In genomic region chr1:169132512-169133227, GRCh38 we compare ENCODE assay signal across 28 cellular contexts. TPM values are rescaled to one million over a fixed set of nuclear protein-coding genes. Genes with fewer than 3 reads are reported as not detected.
DNase-seq lines count a peak whose midpoint lies in the region; ATAC-seq and TF ChIP-seq lines count a peak whose summit lies in the region.
"Had no signal": no experiment of that assay in that cellular context is flagged by ENCODE, and none has a peak within 500 bp of the region (broad histone marks: within the 10 kb centered on the region; RNA-seq: fewer than 3 reads in every experiment).

No MANE protein-coding gene starts in this region.

- H3K27ac ChIP-seq in breast epithelium (peak overlapping the region in 1 of 2 donors; percentile 10), stomach (peak overlapping the region in 1 of 5 donors; percentile 38)
- H3K27ac ChIP-seq: 22Rv1, coronary artery, upper lobe of right lung had no signal

- no peak for TF ChIP-seq POLR2A in breast epithelium (IDR thresholded peaks at IDR 0.05)
- no peak for TF ChIP-seq POLR2A in stomach (IDR thresholded peaks at IDR 0.05)

- H3K27ac Mint-ChIP-seq in MCF 10A (ENCODE audit: low read depth, unreplicated experiment) (peak overlapping the region; percentile 68), mesothelial cell of epicardium (peak overlapping the region; percentile 1), type B pancreatic cell (peak overlapping the region; percentile 37)
- H3K27ac Mint-ChIP-seq in effector memory CD8-positive, alpha-beta T cell, result no peak overlapping the region
- H3K27ac Mint-ChIP-seq: activated CD8-positive, alpha-beta memory T cell treated with anti-CD3 and anti-CD28 coated beads, Interleukin-2, amount 10 ng/mL, durations not matched to agents 7 days and 5 days; activated naive CD8-positive, alpha-beta T cell; activated T-helper 17 cell treated with anti-CD3 and anti-CD28 coated beads, Interleukin-2, amount 50 U/mL, for 72 hours; B cell had no signal

- POLR2A ChIA-PET in MCF 10A (lab: Yijun Ruan, JAX), result interaction anchor here (0.7 to 1.1 kb wide), 3 partner anchors 14 to 40 kb away, joined by 3 to 4 read pairs (median 4); no protein-coding TSS in a partner anchor

- DNase-seq in MCF 10A (ENCODE audit: unreplicated experiment), result no peak
- DNase-seq in breast epithelium (ENCODE audit: low spot score in 2 of 2), result no peak
- DNase-seq in effector memory CD8-positive, alpha-beta T cell, result no peak
- no peak for DNase-seq in mesothelial cell of epicardium (ENCODE audit: low spot score in 2 of 2, unreplicated experiment in 2 of 2)
- DNase-seq in type B pancreatic cell (ENCODE audit: extremely low spot score, unreplicated experiment), result no peak
- DNase-seq in stimulated activated CD4-positive, alpha-beta T cell treated with anti-CD3 and anti-CD28 coated beads, Interleukin-1b, Interleukin-23, amount 100 ng/mL, for 48 hours, result no peak
- no peak for DNase-seq in stomach
- DNase-seq in NCI-H2196 treated with DMSO at 0.1 percent for 48 hours (lab: John Stamatoyannopoulos, UW; ENCODE audit: unreplicated experiment), result no peak
- DNase-seq: activated CD4-positive, alpha-beta T cell treated with anti-CD3 and anti-CD28 coated beads for 4 hours; activated CD8-positive, alpha-beta memory T cell treated with anti-CD3 and anti-CD28 coated beads, Interleukin-2, amount 10 ng/mL, durations not matched to agents 7 days and 5 days; COR-L47; hypothalamus; IMR-90; MG63; NCI-H1436; NCI-H2171; NCI-H748 treated with DMSO at 0.1 percent for 48 hours; SIG-M5; spleen; stimulated activated CD4-positive, alpha-beta T cell treated with anti-CD3 and anti-CD28 coated beads, Interleukin-4, amount 100 ng/mL, for 4 hours; T-helper 1 cell; upper lobe of right lung had no signal

- TF ChIP-seq CTCF in MCF 10A (IDR thresholded peaks at IDR 0.05; ENCODE audit: unreplicated experiment), result no peak
- TF ChIP-seq CTCF in breast epithelium (IDR thresholded peaks at IDR 0.05), result no peak
- no peak for TF ChIP-seq CTCF in mesothelial cell of epicardium (IDR thresholded peaks at IDR 0.05; ENCODE audit: unreplicated experiment)
- TF ChIP-seq CTCF in type B pancreatic cell (conservative IDR thresholded peaks at IDR 0.05), result no peak
- no peak for TF ChIP-seq CTCF in stomach (IDR thresholded peaks at IDR 0.05)

- 50 to 74% (median 63%) methylated on average over 4 of the region's 4 CpGs for WGBS in stomach, 5 donors

- peaks cover 22% of the 10 kb centered on the region for H3K4me1 Mint-ChIP-seq in MCF 10A (ENCODE audit: insufficient read depth, unreplicated experiment)
- H3K4me1 Mint-ChIP-seq in effector memory CD8-positive, alpha-beta T cell (ENCODE audit: low read depth in 2 of 2), result peaks cover 6 to 17% of the 10 kb centered on the region in 2 donors
- H3K4me1 Mint-ChIP-seq in mesothelial cell of epicardium, result peaks cover 6% of the 10 kb centered on the region
- H3K4me1 Mint-ChIP-seq in type B pancreatic cell (ENCODE audit: unreplicated experiment), result peaks cover 10% of the 10 kb centered on the region
- H3K4me1 Mint-ChIP-seq: B cell, neural crest cell had no signal

- H3K9me3 Mint-ChIP-seq in MCF 10A (ENCODE audit: unreplicated experiment) (no peaks in the 10 kb centered on the region), mesothelial cell of epicardium (no peaks in the 10 kb centered on the region), type B pancreatic cell (no peaks in the 10 kb centered on the region)
- H3K9me3 Mint-ChIP-seq in effector memory CD8-positive, alpha-beta T cell, result no peaks in the 10 kb centered on the region
- H3K9me3 Mint-ChIP-seq: activated T-helper 17 cell treated with anti-CD3 and anti-CD28 coated beads, Interleukin-2, amount 50 U/mL, for 72 hours; neural crest cell had no signal

- TF ChIP-seq EP300 in stomach (IDR thresholded peaks at IDR 0.05), result no peak

- no peak overlapping the region for H3K4me3 Mint-ChIP-seq in MCF 10A (ENCODE audit: unreplicated experiment)
- H3K4me3 Mint-ChIP-seq in effector memory CD8-positive, alpha-beta T cell, result no peak overlapping the region
- no peak overlapping the region for H3K4me3 Mint-ChIP-seq in mesothelial cell of epicardium
- no peak overlapping the region for H3K4me3 Mint-ChIP-seq in type B pancreatic cell
- H3K4me3 Mint-ChIP-seq: activated CD8-positive, alpha-beta memory T cell treated with anti-CD3 and anti-CD28 coated beads, Interleukin-2, amount 10 ng/mL, durations not matched to agents 7 days and 5 days; activated naive CD8-positive, alpha-beta T cell; activated T-helper 17 cell treated with anti-CD3 and anti-CD28 coated beads, Interleukin-2, amount 50 U/mL, for 72 hours; B cell; neural crest cell had no signal

- ATAC-seq in effector memory CD8-positive, alpha-beta T cell (replicated peaks), result peak; percentile 16
- ATAC-seq: activated CD8-positive, alpha-beta memory T cell treated with anti-CD3 and anti-CD28 coated beads, Interleukin-2, amount 10 ng/mL, durations not matched to agents 7 days and 5 days; activated T-helper 17 cell treated with anti-CD3 and anti-CD28 coated beads, Interleukin-2, amount 50 U/mL, for 72 hours; upper lobe of right lung had no signal

- BruUV-seq in MCF 10A (replicated peaks; lab: Mats Ljungman, UMichigan), result no TSS peak

- H3K4me1 ChIP-seq in breast epithelium (no peaks in the 10 kb centered on the region), stomach (peaks cover 0 to 58% (median 16%) of the 10 kb centered on the region in 4 donors)
- H3K4me1 ChIP-seq: spleen, upper lobe of right lung had no signal

- H3K27me3 ChIP-seq in breast epithelium, result no peaks in the 10 kb centered on the region
- H3K27me3 ChIP-seq in stomach, result no peaks in the 10 kb centered on the region
- H3K27me3 ChIP-seq: MG63, spleen, upper lobe of right lung had no signal

- CTCF ChIA-PET in MCF 10A (lab: Yijun Ruan, JAX), result interaction anchor here (0.6 to 3.6 kb wide), 17 partner anchors 11 to 790 kb away, joined by 3 to 33 read pairs (median 6); no protein-coding TSS in a partner anchor

- no peaks in the 10 kb centered on the region for H3K36me3 ChIP-seq in breast epithelium
- peaks cover 15 to 57% (median 53%) of the 10 kb centered on the region in 4 donors for H3K36me3 ChIP-seq in stomach
- H3K36me3 ChIP-seq: MG63 had no signal

- intact Hi-C loops in MCF 10A (cut with micrococcal nuclease), result no loop called here
- intact Hi-C loops in breast epithelium (cut with DNase I; ENCODE audit: low total_unique reads), result loop anchor here (5.0 kb wide), 1 partner anchor 620 kb away; no protein-coding TSS in a partner anchor
- intact Hi-C loops in stomach (cut with DNase I; ENCODE audit: low total_unique reads), result no loop called here

- H3K27me3 Mint-ChIP-seq in MCF 10A (ENCODE audit: insufficient read depth, unreplicated experiment) (no peaks in the 10 kb centered on the region), mesothelial cell of epicardium (ENCODE audit: low read depth) (no peaks in the 10 kb centered on the region), type B pancreatic cell (no peaks in the 10 kb centered on the region)
- no peaks in the 10 kb centered on the region for H3K27me3 Mint-ChIP-seq in effector memory CD8-positive, alpha-beta T cell
- H3K27me3 Mint-ChIP-seq: activated CD8-positive, alpha-beta memory T cell treated with anti-CD3 and anti-CD28 coated beads, Interleukin-2, amount 10 ng/mL, durations not matched to agents 7 days and 5 days; activated naive CD8-positive, alpha-beta T cell; activated T-helper 17 cell treated with anti-CD3 and anti-CD28 coated beads, Interleukin-2, amount 50 U/mL, for 72 hours; B cell had no signal

- H3K4me3 ChIP-seq in breast epithelium (no peak overlapping the region), stomach (no peak overlapping the region)
- H3K4me3 ChIP-seq: coronary artery, MG63, spleen, upper lobe of right lung had no signal

- H3K9me3 ChIP-seq in breast epithelium (no peaks in the 10 kb centered on the region), stomach (no peaks in the 10 kb centered on the region)
- H3K9me3 ChIP-seq: MG63, spleen, upper lobe of right lung had no signal

- H3K36me3 Mint-ChIP-seq in MCF 10A (ENCODE audit: insufficient read depth, unreplicated experiment) (peaks cover 45% of the 10 kb centered on the region), mesothelial cell of epicardium (peaks cover 38% of the 10 kb centered on the region), type B pancreatic cell (peaks cover 43% of the 10 kb centered on the region)
- peaks cover 9% of the 10 kb centered on the region for H3K36me3 Mint-ChIP-seq in effector memory CD8-positive, alpha-beta T cell (ENCODE audit: insufficient read depth)

RNA-seq across cellular contexts. Expression of gene ATP1B1, which starts 26.2 kb away (rescaled TPM):
- 20.0 and 24.4 TPM in 2 replicates for total RNA-seq in MCF 10A (2022)
- total RNA-seq in breast epithelium, result 100 to 1,000 TPM in 1 of 3 donors, 10 to 100 TPM in 2; 21.8 to 173 (median 46.9) TPM
- 76.4 to 81.7 TPM (median 81.4 TPM) in 3 replicates for total RNA-seq in mesothelial cell of epicardium
- 237 and 306 TPM in 2 replicates for total RNA-seq in type B pancreatic cell (ENCODE audit: low replicate concordance)
- 100 to 1,000 TPM; 106 to 507 (median 272) TPM for total RNA-seq in stomach
- 100 to 1,000 TPM in 2 of 3 donors, 10 to 100 TPM in 1; 59.9 to 176 (median 109) TPM for polyA plus RNA-seq in stomach

Comparison
In these comparisons a context has a peak if more than half of its experiments do, and no peak if none do; other contexts are left out.
1. H3K27ac Mint-ChIP-seq: peak in MCF 10A (single experiment), mesothelial cell of epicardium (single experiment) and type B pancreatic cell (single experiment); none in effector memory CD8-positive, alpha-beta T cell (0 of 2).